ENCODE assay signal across 22 cellular contexts in genomic region chr7:102220929-102221850, GRCh38.
DNase-seq lines count a peak whose midpoint lies in the region; ATAC-seq, FAIRE-seq and TF ChIP-seq lines count a peak whose summit lies in the region.
"Had no signal": no experiment of that assay in that cellular context is flagged by ENCODE, and none has a peak within 500 bp of the region (broad histone marks: within the 10 kb centered on the region; RNA-seq: fewer than 3 reads in every experiment).

No MANE protein-coding gene starts in this region.

- no peak overlapping the region for H3K27ac ChIP-seq in breast epithelium
- H3K27ac ChIP-seq: 22Rv1, colonic mucosa, lower lobe of right lung, Peyer's patch, right lobe of liver had no signal

- no peaks in the 10 kb centered on the region for H3K9me3 ChIP-seq in breast epithelium
- H3K9me3 ChIP-seq: colonic mucosa, lower lobe of right lung, Peyer's patch, right lobe of liver had no signal

- H3K4me3 Mint-ChIP-seq in MCF 10A (ENCODE audit: unreplicated experiment) = no peak overlapping the region
- H3K4me3 Mint-ChIP-seq: CD8-positive, alpha-beta T cell; nephron progenitor cell; stimulated activated effector memory CD8-positive, alpha-beta T cell treated with anti-CD3 and anti-CD28 coated beads, Interleukin-12 subunit alpha, Interleukin-12 subunit beta, amount 100 ng/mL, for 72 hours; T-helper 1 cell treated with Interleukin-12 subunit alpha and Interleukin-12 subunit beta and Interleukin-4 antibody, amounts not matched to agents 30 μg/mL and 1 μg/mL, for 36 hours had no signal

- CTCF ChIA-PET in MCF 10A (lab: Yijun Ruan, JAX) = interaction anchor here (0.6 to 1.1 kb wide), 5 partner anchors 13 to 817 kb away, joined by 3 to 4 read pairs (median 4); no protein-coding TSS in a partner anchor

- intact Hi-C loops in MCF 10A (cut with micrococcal nuclease) = no loop called here
- intact Hi-C loops in breast epithelium (cut with DNase I; ENCODE audit: low total_unique reads) = no loop called here

- no peaks in the 10 kb centered on the region for H3K9me3 Mint-ChIP-seq in MCF 10A (ENCODE audit: unreplicated experiment)
- H3K9me3 Mint-ChIP-seq: activated naive CD4-positive, alpha-beta T cell treated with anti-CD3 and anti-CD28 coated beads, Interleukin-2, amount 50 U/mL, for 72 hours; CD8-positive, alpha-beta T cell; nephron progenitor cell; stimulated activated effector memory CD8-positive, alpha-beta T cell treated with anti-CD3 and anti-CD28 coated beads, Interleukin-12 subunit alpha, Interleukin-12 subunit beta, amount 100 ng/mL, for 72 hours; T-helper 1 cell treated with Interleukin-12 subunit alpha and Interleukin-12 subunit beta and Interleukin-4 antibody, amounts not matched to agents 30 μg/mL and 1 μg/mL, for 36 hours had no signal

- no peaks in the 10 kb centered on the region for H3K27me3 Mint-ChIP-seq in MCF 10A (ENCODE audit: insufficient read depth, unreplicated experiment)

- H3K36me3 ChIP-seq in breast epithelium = no peaks in the 10 kb centered on the region
- H3K36me3 ChIP-seq: colonic mucosa, right lobe of liver had no signal

- H3K27me3 ChIP-seq in breast epithelium = no peaks in the 10 kb centered on the region
- H3K27me3 ChIP-seq: colonic mucosa, Peyer's patch, right lobe of liver had no signal

- POLR2A ChIA-PET in MCF 10A (lab: Yijun Ruan, JAX) = no interaction called here

- TF ChIP-seq CTCF in MCF 10A (IDR thresholded peaks at IDR 0.05; ENCODE audit: unreplicated experiment) (no peak), breast epithelium (IDR thresholded peaks at IDR 0.05) (no peak)

- no peak overlapping the region for H3K27ac Mint-ChIP-seq in MCF 10A (ENCODE audit: low read depth, unreplicated experiment)
- H3K27ac Mint-ChIP-seq: activated naive CD4-positive, alpha-beta T cell treated with anti-CD3 and anti-CD28 coated beads, Interleukin-2, amount 50 U/mL, for 72 hours; CD8-positive, alpha-beta T cell; nephron progenitor cell; stimulated activated effector memory CD8-positive, alpha-beta T cell treated with anti-CD3 and anti-CD28 coated beads, Interleukin-12 subunit alpha, Interleukin-12 subunit beta, amount 100 ng/mL, for 72 hours; T-helper 1 cell treated with Interleukin-12 subunit alpha and Interleukin-12 subunit beta and Interleukin-4 antibody, amounts not matched to agents 30 μg/mL and 1 μg/mL, for 36 hours had no signal

- ATAC-seq in HG03108 (IDR thresholded peaks at IDR 0.05; ENCODE audit: unreplicated experiment) = no peak
- ATAC-seq in GM18861 (IDR thresholded peaks at IDR 0.05; ENCODE audit: unreplicated experiment) = no peak
- ATAC-seq: activated CD4-positive, CD25-positive, alpha-beta regulatory T cell treated with anti-CD3 and anti-CD28 coated beads, Interleukin-2, amount 50 U/mL, for 24 hours; activated naive CD4-positive, alpha-beta T cell treated with anti-CD3 and anti-CD28 coated beads, Interleukin-2, amount 50 U/mL, for 72 hours; CD8-positive, alpha-beta T cell; lower lobe of right lung; stimulated activated effector memory CD8-positive, alpha-beta T cell treated with anti-CD3 and anti-CD28 coated beads, Interleukin-12 subunit alpha, Interleukin-12 subunit beta, amount 100 ng/mL, for 72 hours had no signal

- H3K4me1 ChIP-seq in breast epithelium = no peaks in the 10 kb centered on the region
- H3K4me1 ChIP-seq: colonic mucosa, lower lobe of right lung, Peyer's patch, right lobe of liver had no signal

- no peak for TF ChIP-seq POLR2A in breast epithelium (IDR thresholded peaks at IDR 0.05)

- H3K4me1 Mint-ChIP-seq in MCF 10A (ENCODE audit: insufficient read depth, unreplicated experiment) = no peaks in the 10 kb centered on the region
- H3K4me1 Mint-ChIP-seq: stimulated activated effector memory CD8-positive, alpha-beta T cell treated with anti-CD3 and anti-CD28 coated beads, Interleukin-12 subunit alpha, Interleukin-12 subunit beta, amount 100 ng/mL, for 72 hours had no signal

- DNase-seq in MCF 10A (ENCODE audit: unreplicated experiment) (peak; percentile 69), breast epithelium (ENCODE audit: low spot score in 2 of 2) (no peak), astrocyte of the hippocampus (ENCODE audit: low read depth, low spot score) (peak; percentile 90), glomerular visceral epithelial cell (ENCODE audit: extremely low spot score) (peak; percentile 63), urothelium cell line (ENCODE audit: low spot score) (peak; percentile 80), NCI-H1417 (lab: John Stamatoyannopoulos, UW) (no peak)
- DNase-seq: CD8-positive, alpha-beta T cell; colonic mucosa; KG1; lower lobe of right lung; NCI-H146; nephron progenitor cell; Peyer's patch; right lobe of liver had no signal

- FAIRE-seq in urothelium cell line (lab: Jason Lieb, UNC) = peak; percentile 97
- FAIRE-seq: G401.6 had no signal

- no TSS peak for BruUV-seq in MCF 10A (replicated peaks; lab: Mats Ljungman, UMichigan)

- H3K36me3 Mint-ChIP-seq in MCF 10A (ENCODE audit: insufficient read depth, unreplicated experiment) = peaks cover 6% of the 10 kb centered on the region
- H3K36me3 Mint-ChIP-seq: activated naive CD4-positive, alpha-beta T cell treated with anti-CD3 and anti-CD28 coated beads, Interleukin-2, amount 50 U/mL, for 72 hours; stimulated activated effector memory CD8-positive, alpha-beta T cell treated with anti-CD3 and anti-CD28 coated beads, Interleukin-12 subunit alpha, Interleukin-12 subunit beta, amount 100 ng/mL, for 72 hours had no signal

- H3K4me3 ChIP-seq in breast epithelium = no peak overlapping the region
- H3K4me3 ChIP-seq: colonic mucosa, lower lobe of right lung, Peyer's patch, right lobe of liver had no signal

Comparison
In these comparisons a context has a peak if more than half of its experiments do, and no peak if none do; other contexts are left out.
1. DNase-seq: peak in MCF 10A (single experiment), astrocyte of the hippocampus (single experiment), glomerular visceral epithelial cell (single experiment) and urothelium cell line (single experiment); none in breast epithelium (0 of 2) and NCI-H1417 (0 of 3).